Comparison of ENCODE assay signal across 11 cellular contexts in the genomic region with DNA sequence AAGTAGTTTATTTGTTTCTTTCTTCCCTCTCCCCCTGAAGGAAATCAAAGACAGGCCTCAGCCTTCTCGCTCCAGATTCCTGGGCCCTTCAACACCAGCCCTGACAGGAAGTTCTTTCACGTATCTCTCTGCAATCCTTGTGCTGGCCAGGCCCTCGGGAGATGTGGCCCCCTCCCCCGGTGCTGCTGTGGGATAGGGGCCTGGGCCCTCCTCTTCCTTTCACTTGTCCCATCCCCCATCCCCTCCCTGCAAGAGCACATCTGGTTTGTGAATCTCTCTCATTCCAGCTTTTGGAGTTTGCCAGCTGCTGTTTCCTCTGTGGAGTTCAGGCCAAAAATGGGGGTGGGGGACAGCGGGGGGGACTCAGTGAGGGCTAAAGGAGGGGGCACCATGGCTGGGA. TPM values are rescaled to one million over a fixed set of nuclear protein-coding genes. Genes with fewer than 3 reads are reported as not detected.
DNase-seq lines count a peak whose midpoint lies in the region; ATAC-seq, FAIRE-seq and TF ChIP-seq lines count a peak whose summit lies in the region.
"Had no signal": no experiment of that assay in that cellular context is flagged by ENCODE, and none has a peak within 500 bp of the region (broad histone marks: within the 10 kb centered on the region; RNA-seq: fewer than 3 reads in every experiment).

No MANE protein-coding gene starts in this region.

- DNase-seq in BJ (ENCODE audit: low read depth), result no peak
- no peak for DNase-seq in astrocyte (ENCODE audit: low read depth)
- DNase-seq in left ventricle myocardium superior, result peak; percentile 78
- DNase-seq in progenitor cell of endocrine pancreas (ENCODE audit: low spot score, unreplicated experiment), result no peak
- DNase-seq in OCI-M1 (lab: John Stamatoyannopoulos, UW), result no peak
- no peak for DNase-seq in AG08396 (ENCODE audit: low spot score)
- DNase-seq in RPMI8226, result no peak
- DNase-seq: cerebellar nuclear complex, left colon had no signal

- peaks cover 66% of the 10 kb centered on the region for H3K4me1 ChIP-seq in astrocyte (ENCODE audit: insufficient read depth, low read length)

- H3K36me3 Mint-ChIP-seq in astrocyte (ENCODE audit: low read depth, unreplicated experiment) (peaks cover 19% of the 10 kb centered on the region), progenitor cell of endocrine pancreas (ENCODE audit: insufficient read depth) (peaks cover 11% of the 10 kb centered on the region)

- H3K9me3 Mint-ChIP-seq in astrocyte (ENCODE audit: unreplicated experiment) (no peaks in the 10 kb centered on the region), progenitor cell of endocrine pancreas (ENCODE audit: low read depth) (no peaks in the 10 kb centered on the region)

- no peak for FAIRE-seq in astrocyte (lab: Jason Lieb, UNC)

- H3K27ac Mint-ChIP-seq in astrocyte (ENCODE audit: unreplicated experiment), result peak overlapping the region; percentile 76
- peak overlapping the region; percentile 73 for H3K27ac Mint-ChIP-seq in progenitor cell of endocrine pancreas

- peak overlapping the region; percentile 57 for H3K27ac ChIP-seq in astrocyte (ENCODE audit: low read depth, low read length)

- H3K9ac ChIP-seq in astrocyte (ENCODE audit: low read length), result peak overlapping the region; percentile 57

- intact Hi-C loops in left ventricle myocardium superior (cut with micrococcal nuclease), result no loop called here

- no peaks in the 10 kb centered on the region for H3K27me3 ChIP-seq in BJ (ENCODE audit: control insufficient read depth, insufficient read depth, low read length)
- H3K27me3 ChIP-seq in astrocyte (ENCODE audit: insufficient read depth, low read length), result no peaks in the 10 kb centered on the region

- POLR2A ChIA-PET in BJ (lab: Charles Lee), result interaction anchor here (0.6 kb wide), 3 partner anchors 24 to 877 kb away, joined by 4 to 20 read pairs (median 11); a partner anchor contains a TSS

- H3K9me3 ChIP-seq in astrocyte (ENCODE audit: insufficient read depth, low read depth, low read length), result no peaks in the 10 kb centered on the region

- TF ChIP-seq CTCF in BJ (IDR thresholded peaks at IDR 0.05; ENCODE audit: insufficient read depth, low read depth, low read length) (no peak), astrocyte (IDR thresholded peaks at IDR 0.05; ENCODE audit: insufficient read depth, low read depth, low read length) (no peak), progenitor cell of endocrine pancreas (IDR thresholded peaks at IDR 0.05; ENCODE audit: unreplicated experiment) (no peak)

- H3K27me3 Mint-ChIP-seq in astrocyte (ENCODE audit: low read depth, unreplicated experiment), result no peaks in the 10 kb centered on the region
- H3K27me3 Mint-ChIP-seq in progenitor cell of endocrine pancreas, result peaks cover 3% of the 10 kb centered on the region

- ATAC-seq in left ventricle myocardium superior (peak; percentile 59), HG03097 (IDR thresholded peaks at IDR 0.05; ENCODE audit: low FRiP score, unreplicated experiment) (no peak)
- ATAC-seq: left colon had no signal

- CTCF ChIA-PET in BJ (lab: Yijun Ruan, JAX), result interaction anchor here (0.6 to 2.1 kb wide), 8 partner anchors 10 to 104 kb away, joined by 3 to 8 read pairs (median 5); no protein-coding TSS in a partner anchor

- peaks cover 80% of the 10 kb centered on the region for H3K79me2 ChIP-seq in astrocyte (ENCODE audit: insufficient read depth, low read length)

- peaks cover 75% of the 10 kb centered on the region for H3K4me1 Mint-ChIP-seq in astrocyte (ENCODE audit: low read depth, unreplicated experiment)
- H3K4me1 Mint-ChIP-seq in progenitor cell of endocrine pancreas (ENCODE audit: low read depth), result peaks cover 36% of the 10 kb centered on the region

- H2AFZ ChIP-seq in astrocyte (ENCODE audit: low read depth, low read length), result no peak overlapping the region

- H3K4me2 ChIP-seq in astrocyte (ENCODE audit: low read length), result peak overlapping the region; percentile 67

- peak overlapping the region; percentile 33 for H3K4me3 ChIP-seq in BJ (ENCODE audit: low read depth, low read length)
- H3K4me3 ChIP-seq in astrocyte (ENCODE audit: insufficient read depth, low read depth, low read length), result no peak overlapping the region

- H3K36me3 ChIP-seq in BJ (ENCODE audit: control insufficient read depth, insufficient read depth, low read length) (peaks cover 17% of the 10 kb centered on the region), astrocyte (ENCODE audit: insufficient read depth, low read length) (peaks cover 12% of the 10 kb centered on the region)

- H3K4me3 Mint-ChIP-seq in astrocyte (ENCODE audit: unreplicated experiment), result no peak overlapping the region
- H3K4me3 Mint-ChIP-seq in progenitor cell of endocrine pancreas (ENCODE audit: low read depth), result no peak overlapping the region

- H4K20me1 ChIP-seq in astrocyte (ENCODE audit: insufficient read depth, low read length), result peaks cover 84% of the 10 kb centered on the region

RNA-seq across cellular contexts. Expression of a gene that starts 7.2 kb away (rescaled TPM):
- 58.5 and 117 TPM in 2 replicates for polyA plus RNA-seq in BJ (2011; rRNA removed)
- 200 and 323 TPM in 2 replicates for polyA minus RNA-seq in BJ (2011; rRNA and poly(A)+ RNA removed)
- total RNA-seq in astrocyte (369 and 397 TPM in 2 replicates), left ventricle myocardium superior (108 TPM), progenitor cell of endocrine pancreas (93.4 and 95.7 TPM in 2 replicates)

RNA-seq across cellular contexts. Expression of a gene that starts 11.9 kb away (rescaled TPM):
- polyA plus RNA-seq in BJ (2011; rRNA removed), result not detected in 2 replicates
- not detected in 2 replicates for polyA minus RNA-seq in BJ (2011; rRNA and poly(A)+ RNA removed)
- total RNA-seq in astrocyte, result not detected in 2 replicates
- total RNA-seq in left ventricle myocardium superior, result not detected
- not detected in 2 replicates for total RNA-seq in progenitor cell of endocrine pancreas
- total RNA-seq: left colon, M059J had no signal

RNA-seq across cellular contexts. Expression of a gene that starts 24.3 kb away (rescaled TPM):
- 110 and 177 TPM in 2 replicates for polyA plus RNA-seq in BJ (2011; rRNA removed)
- polyA minus RNA-seq in BJ (2011; rRNA and poly(A)+ RNA removed), result 71.4 and 108 TPM in 2 replicates
- 33.8 and 36.2 TPM in 2 replicates for total RNA-seq in astrocyte
- total RNA-seq in left ventricle myocardium superior, result 46.1 TPM
- 130 and 136 TPM in 2 replicates for total RNA-seq in progenitor cell of endocrine pancreas
- total RNA-seq: M059J had no signal

RNA-seq across cellular contexts. Expression of a gene that starts 46.6 kb away (rescaled TPM):
- 41.7 and 50.2 TPM in 2 replicates for polyA plus RNA-seq in BJ (2011; rRNA removed)
- polyA minus RNA-seq in BJ (2011; rRNA and poly(A)+ RNA removed), result 40.1 and 65.0 TPM in 2 replicates
- total RNA-seq in astrocyte (36.6 and 37.8 TPM in 2 replicates), left ventricle myocardium superior (10.9 TPM), progenitor cell of endocrine pancreas (13.4 and 13.8 TPM in 2 replicates)

RNA-seq across cellular contexts. Expression of a gene that starts 56.9 kb away (rescaled TPM):
- polyA plus RNA-seq in BJ (2011; rRNA removed), result 6.7 and 12.0 TPM in 2 replicates
- 5.0 and 6.5 TPM in 2 replicates for polyA minus RNA-seq in BJ (2011; rRNA and poly(A)+ RNA removed)
- total RNA-seq in astrocyte, result 9.4 and 10.6 TPM in 2 replicates
- total RNA-seq in left ventricle myocardium superior, result 3.7 TPM
- total RNA-seq in progenitor cell of endocrine pancreas, result 24.2 and 26.5 TPM in 2 replicates
